In genomic region chr1:181397841-181398240, GRCh38 we compare ENCODE assay signal across 9 cellular contexts.
DNase-seq lines count a peak whose midpoint lies in the region; ATAC-seq and TF ChIP-seq lines count a peak whose summit lies in the region.
"Had no signal": no experiment of that assay in that cellular context is flagged by ENCODE, and none has a peak within 500 bp of the region (broad histone marks: within the 10 kb centered on the region; RNA-seq: fewer than 3 reads in every experiment).

No MANE protein-coding gene starts in this region.

- no peak overlapping the region for H3K4me2 ChIP-seq in DND-41 (ENCODE audit: insufficient read depth, low read length)

- ATAC-seq in DND-41 (ENCODE audit: insufficient read depth, low read depth) (peak; percentile 77), HG03097 (IDR thresholded peaks at IDR 0.05; ENCODE audit: low FRiP score, unreplicated experiment) (peak; percentile 69), HG03135 (IDR thresholded peaks at IDR 0.05; ENCODE audit: unreplicated experiment) (no peak)

- H3K4me1 ChIP-seq in DND-41 (ENCODE audit: insufficient read depth, low read length): peaks cover 5% of the 10 kb centered on the region; the same call in 1 of the 2 replicates

- H3K9me3 ChIP-seq in DND-41 (ENCODE audit: insufficient read depth, low read length, severe bottlenecking): no peaks in the 10 kb centered on the region

- H3K9ac ChIP-seq in DND-41 (ENCODE audit: low read depth, low read length): no peak overlapping the region

- no peak overlapping the region for H2AFZ ChIP-seq in DND-41 (ENCODE audit: low read depth, low read length)

- no peaks in the 10 kb centered on the region for H3K79me2 ChIP-seq in DND-41 (ENCODE audit: insufficient read depth, low read length)

- no peaks in the 10 kb centered on the region for H3K36me3 ChIP-seq in DND-41 (ENCODE audit: insufficient read depth, low read length)

- DNase-seq in DND-41 (no peak), GM19238 (ENCODE audit: insufficient read length, low spot score) (peak; percentile 20), activated T-helper 1 cell treated with Interleukin-2 at 50 U/mL for 16 hours (ENCODE audit: low read depth) (peak; percentile 6), HuH-7 (ENCODE audit: low spot score) (no peak), AG08395 (ENCODE audit: low spot score) (no peak), globus pallidus (ENCODE audit: low spot score) (no peak)
- DNase-seq: cortex of kidney had no signal

- no peak overlapping the region for H3K4me3 ChIP-seq in DND-41 (ENCODE audit: low read depth in 1 of 2, low read length in 2 of 2)

- TF ChIP-seq CTCF in DND-41 (IDR thresholded peaks at IDR 0.05; ENCODE audit: borderline replicate concordance, extremely low read depth, low read length, poor library complexity, severe bottlenecking): no peak

- H3K27me3 ChIP-seq in DND-41 (ENCODE audit: insufficient read depth, low read length, poor library complexity): peaks cover 18% of the 10 kb centered on the region

- no peaks in the 10 kb centered on the region for H4K20me1 ChIP-seq in DND-41 (ENCODE audit: insufficient read depth, low read length)

- no peak overlapping the region for H3K27ac ChIP-seq in DND-41 (ENCODE audit: low read length)

Comparison
In these comparisons a context has a peak if more than half of its experiments do, and no peak if none do; other contexts are left out.
1. DNase-seq: peak in GM19238 (single experiment) and activated T-helper 1 cell treated with Interleukin-2 at 50 U/mL for 16 hours (single experiment); none in DND-41 (single experiment), HuH-7 (single experiment), AG08395 (single experiment) and globus pallidus (single experiment).